In the genomic region with DNA sequence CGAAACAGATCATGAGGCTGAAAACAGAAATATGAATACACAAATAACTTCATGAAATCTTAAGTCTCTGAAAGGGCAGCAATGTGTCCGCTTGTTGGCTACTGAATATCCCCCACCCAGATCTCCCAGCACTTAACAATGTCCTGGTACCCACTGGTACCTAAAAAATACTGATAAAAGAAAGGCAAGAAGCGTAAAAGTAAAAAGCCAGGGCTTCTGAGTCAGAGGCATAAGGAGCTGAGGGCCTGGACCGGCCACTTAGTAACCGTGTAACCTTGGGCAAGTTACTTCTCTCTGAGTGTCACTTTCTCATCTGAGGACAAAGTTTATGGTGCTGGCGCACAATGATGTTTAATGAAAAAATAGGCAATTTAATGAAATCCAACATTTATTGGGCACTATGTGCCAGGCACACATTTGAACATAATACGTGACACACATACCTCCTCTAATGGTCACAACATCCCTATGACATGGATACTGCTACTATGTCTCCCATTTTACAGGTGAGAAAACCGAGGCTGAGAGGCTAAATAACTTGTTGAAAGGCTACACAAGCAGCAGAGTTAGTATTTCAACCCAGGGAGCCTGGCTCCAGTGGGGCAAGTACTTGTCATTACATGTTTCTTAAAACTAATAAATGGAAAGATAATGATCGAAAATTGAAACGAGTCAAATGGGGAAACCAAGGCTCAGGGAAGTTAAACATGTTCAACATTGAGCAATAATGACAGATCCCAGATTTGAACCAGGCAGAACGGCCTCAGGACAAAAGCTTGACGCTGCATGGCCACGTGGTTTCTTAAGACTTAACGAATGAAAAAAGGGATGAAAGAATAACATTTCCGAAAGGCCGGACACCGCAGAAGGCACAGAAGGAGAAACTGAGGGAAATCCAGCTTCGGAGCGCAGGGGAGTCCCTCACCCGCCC, we compare ENCODE assay signal across 8 cellular contexts. TPM values are rescaled to one million over a fixed set of nuclear protein-coding genes. Genes with fewer than 3 reads are reported as not detected.
DNase-seq lines count a peak whose midpoint lies in the region; ATAC-seq and TF ChIP-seq lines count a peak whose summit lies in the region.

No MANE protein-coding gene starts in this region.

- H3K36me3 ChIP-seq in RWPE2 (ENCODE audit: low read depth), result peaks cover 26% of the 10 kb centered on the region
- peaks cover 16% of the 10 kb centered on the region for H3K36me3 ChIP-seq in osteoblast (ENCODE audit: insufficient read depth, low read length)

- peaks cover 20% of the 10 kb centered on the region for H4K20me1 ChIP-seq in osteoblast (ENCODE audit: insufficient read depth, low read length)

- peak overlapping the region; percentile 84 for H3K27ac Mint-ChIP-seq in activated naive CD4-positive, alpha-beta T cell treated with anti-CD3 and anti-CD28 coated beads for 36 hours

- peaks cover 19% of the 10 kb centered on the region for H3K4me1 ChIP-seq in RWPE2 (ENCODE audit: insufficient read depth, poor library complexity, severe bottlenecking)
- peaks cover 21% of the 10 kb centered on the region for H3K4me1 ChIP-seq in osteoblast (ENCODE audit: insufficient read depth, low read length)

- no peaks in the 10 kb centered on the region for H3K27me3 Mint-ChIP-seq in activated naive CD4-positive, alpha-beta T cell treated with anti-CD3 and anti-CD28 coated beads for 36 hours (ENCODE audit: low read depth)

- H3K4me3 ChIP-seq in RWPE2 (ENCODE audit: severe bottlenecking), result peak overlapping the region; percentile 82
- H3K4me3 ChIP-seq in epithelial cell of proximal tubule (ENCODE audit: low read depth, low read length), result peak overlapping the region; percentile 86
- H3K4me3 ChIP-seq in osteoblast (ENCODE audit: insufficient read depth, low read length), result peak overlapping the region; percentile 89

- intact Hi-C loops in activated naive CD4-positive, alpha-beta T cell treated with anti-CD3 and anti-CD28 coated beads for 36 hours (cut with micrococcal nuclease), result loop anchor here (1.0 to 10.0 kb wide), 8 partner anchors 130 to 756 kb away; a partner anchor contains a TSS

- H3K27me3 ChIP-seq in RWPE2 (ENCODE audit: insufficient read depth, poor library complexity, severe bottlenecking), result no peaks in the 10 kb centered on the region
- no peaks in the 10 kb centered on the region for H3K27me3 ChIP-seq in osteoblast (ENCODE audit: insufficient read depth, low read length)

- peaks cover 40% of the 10 kb centered on the region for H3K4me1 Mint-ChIP-seq in activated naive CD4-positive, alpha-beta T cell treated with anti-CD3 and anti-CD28 coated beads for 36 hours (ENCODE audit: low read depth)

- TF ChIP-seq CTCF in RWPE2 (IDR thresholded peaks at IDR 0.05; ENCODE audit: poor library complexity, severe bottlenecking) (no peak), epithelial cell of proximal tubule (conservative IDR thresholded peaks at IDR 0.05; ENCODE audit: low read depth, low read length) (no peak), osteoblast (IDR thresholded peaks at IDR 0.05; ENCODE audit: extremely low read depth, low read depth, low read length) (no peak)

- no peak for ATAC-seq in RWPE2 (ENCODE audit: low read depth)
- ATAC-seq in HG03432 (IDR thresholded peaks at IDR 0.05; ENCODE audit: unreplicated experiment), result no peak

- H3K9me3 Mint-ChIP-seq in activated naive CD4-positive, alpha-beta T cell treated with anti-CD3 and anti-CD28 coated beads for 36 hours, result no peaks in the 10 kb centered on the region

- H3K4me2 ChIP-seq in osteoblast (ENCODE audit: insufficient read depth, low read length), result peak overlapping the region; percentile 97

- CTCF ChIA-PET in activated naive CD4-positive, alpha-beta T cell treated with anti-CD3 and anti-CD28 coated beads for 36 hours (lab: Charles Lee), result interaction anchor here (0.7 to 1.4 kb wide), 6 partner anchors 9 to 281 kb away, joined by 3 to 6 read pairs (median 4); a partner anchor contains a TSS

- no peaks in the 10 kb centered on the region for H3K9me3 ChIP-seq in RWPE2 (ENCODE audit: severe bottlenecking)
- no peaks in the 10 kb centered on the region for H3K9me3 ChIP-seq in osteoblast (ENCODE audit: low read depth, low read length)

- H3K27ac ChIP-seq in RWPE2 (ENCODE audit: poor library complexity, severe bottlenecking) (peak overlapping the region; percentile 78), osteoblast (ENCODE audit: low read depth, low read length) (peak overlapping the region; percentile 80)

- H3K4me3 Mint-ChIP-seq in activated naive CD4-positive, alpha-beta T cell treated with anti-CD3 and anti-CD28 coated beads for 36 hours, result peak overlapping the region; percentile 90

- DNase-seq in activated naive CD4-positive, alpha-beta T cell treated with anti-CD3 and anti-CD28 coated beads for 36 hours, result no peak
- no peak for DNase-seq in activated naive CD4-positive, alpha-beta T cell treated with Interleukin-2 at 50 U/mL for 16 hours
- DNase-seq in RWPE2 (ENCODE audit: low spot score) (no peak), epithelial cell of proximal tubule (ENCODE audit: low read depth) (no peak), osteoblast (ENCODE audit: insufficient read length, low spot score, missing footprints) (peak; percentile 51), NCI-H1930 (lab: John Stamatoyannopoulos, UW) (no peak), NCI-H2227 (lab: John Stamatoyannopoulos, UW; ENCODE audit: unreplicated experiment) (no peak)

- peak overlapping the region; percentile 87 for H2AFZ ChIP-seq in osteoblast (ENCODE audit: low read length)

- H3K79me2 ChIP-seq in osteoblast (ENCODE audit: insufficient read depth, low read length), result peaks cover 51% of the 10 kb centered on the region

- H3K36me3 Mint-ChIP-seq in activated naive CD4-positive, alpha-beta T cell treated with anti-CD3 and anti-CD28 coated beads for 36 hours (ENCODE audit: low read depth), result peaks cover 13% of the 10 kb centered on the region

RNA-seq across cellular contexts. Expression of a gene that starts 0.8 kb away (rescaled TPM):
- total RNA-seq in activated naive CD4-positive, alpha-beta T cell treated with anti-CD3 and anti-CD28 coated beads for 36 hours, result 1 to 10 TPM; 7.8 to 8.3 TPM
- total RNA-seq in epithelial cell of proximal tubule (21.0 and 22.8 TPM in 2 replicates), osteoblast (18.0 and 21.0 TPM in 2 replicates)

RNA-seq across cellular contexts. Expression of a gene that starts 21.0 kb away (rescaled TPM):
- total RNA-seq in activated naive CD4-positive, alpha-beta T cell treated with anti-CD3 and anti-CD28 coated beads for 36 hours, result not detected
- total RNA-seq in epithelial cell of proximal tubule (4.6 and 12.5 TPM in 2 replicates), osteoblast (44.2 and 47.4 TPM in 2 replicates)

RNA-seq across cellular contexts. Expression of a gene that starts 37.2 kb away (rescaled TPM):
- total RNA-seq in activated naive CD4-positive, alpha-beta T cell treated with anti-CD3 and anti-CD28 coated beads for 36 hours, result not detected
- total RNA-seq in epithelial cell of proximal tubule (1.2 and 1.6 TPM in 2 replicates), osteoblast (0.59 and 1.8 TPM in 2 replicates)
